Comparison of ENCODE assay signal across 11 cellular contexts in genomic region chr9:113155911-113156559, GRCh38. TPM values are rescaled to one million over a fixed set of nuclear protein-coding genes. Genes with fewer than 3 reads are reported as not detected.
DNase-seq lines count a peak whose midpoint lies in the region; ATAC-seq and TF ChIP-seq lines count a peak whose summit lies in the region.
"Had no signal": no experiment of that assay in that cellular context is flagged by ENCODE, and none has a peak within 500 bp of the region (broad histone marks: within the 10 kb centered on the region; RNA-seq: fewer than 3 reads in every experiment).

No MANE protein-coding gene starts in this region.

- DNase-seq in GM23338 (ENCODE audit: low spot score) (no peak), NCI-H187 treated with DMSO at 0.1 percent for 48 hours (lab: John Stamatoyannopoulos, UW) (no peak), HT-29 (ENCODE audit: low spot score) (no peak), SK-N-SH (no peak)
- peak; percentile 46 for DNase-seq in stimulated activated CD4-positive, alpha-beta T cell treated with anti-CD3 and anti-CD28 coated beads, Interleukin-4, amount 100 ng/mL, for 24 hours
- DNase-seq: H9, uterus had no signal

- no peak overlapping the region for H3K4me3 Mint-ChIP-seq in GM23338
- peak overlapping the region; percentile 2 for H3K4me3 Mint-ChIP-seq in T-helper 1 cell treated with Interleukin-12 subunit alpha and Interleukin-12 subunit beta and Interleukin-4 antibody, amounts not matched to agents 30 μg/mL and 1 μg/mL, for 36 hours
- H3K4me3 Mint-ChIP-seq: H9 had no signal

- TF ChIP-seq EP300 in SK-N-SH (IDR thresholded peaks at IDR 0.05; ENCODE audit: borderline replicate concordance in 1 of 2, low read depth in 1 of 2, low read length in 1 of 2): no peak

- H3K4me2 ChIP-seq in GM23338 (peak overlapping the region; percentile 48), SK-N-SH (no peak overlapping the region)

- POLR2A ChIA-PET in SK-N-SH (lab: Yijun Ruan, JAX): interaction anchor here (0.8 kb wide), 1 partner anchor 8 kb away, joined by 3 read pairs; no protein-coding TSS in a partner anchor

- H3K9me2 ChIP-seq in GM23338 (ENCODE audit: insufficient read depth) (no peaks in the 10 kb centered on the region; the same call in 1 of the 2 replicates), SK-N-SH (no peaks in the 10 kb centered on the region)

- H3K27me3 Mint-ChIP-seq in GM23338 (ENCODE audit: insufficient read depth, low read depth, poor library complexity): peaks cover 14% of the 10 kb centered on the region
- no peaks in the 10 kb centered on the region for H3K27me3 Mint-ChIP-seq in T-helper 1 cell treated with Interleukin-12 subunit alpha and Interleukin-12 subunit beta and Interleukin-4 antibody, amounts not matched to agents 30 μg/mL and 1 μg/mL, for 36 hours (ENCODE audit: low read depth)

- peak overlapping the region; percentile 25 for H3K27ac Mint-ChIP-seq in GM23338
- peak overlapping the region; percentile 60 for H3K27ac Mint-ChIP-seq in T-helper 1 cell treated with Interleukin-12 subunit alpha and Interleukin-12 subunit beta and Interleukin-4 antibody, amounts not matched to agents 30 μg/mL and 1 μg/mL, for 36 hours

- H3K4me3 ChIP-seq in GM23338 (no peak overlapping the region), SK-N-SH (ENCODE audit: low read depth in 2 of 2, low read length in 1 of 2) (no peak overlapping the region)
- H3K4me3 ChIP-seq: prostate gland, uterus had no signal

- H3K4me1 Mint-ChIP-seq in GM23338: peaks cover 45% of the 10 kb centered on the region
- peaks cover 33% of the 10 kb centered on the region for H3K4me1 Mint-ChIP-seq in T-helper 1 cell treated with Interleukin-12 subunit alpha and Interleukin-12 subunit beta and Interleukin-4 antibody, amounts not matched to agents 30 μg/mL and 1 μg/mL, for 36 hours (ENCODE audit: low read depth)

- no peaks in the 10 kb centered on the region; the same call in 1 of the 3 replicates for H3K36me3 Mint-ChIP-seq in GM23338 (ENCODE audit: low read depth)
- H3K36me3 Mint-ChIP-seq in T-helper 1 cell treated with Interleukin-12 subunit alpha and Interleukin-12 subunit beta and Interleukin-4 antibody, amounts not matched to agents 30 μg/mL and 1 μg/mL, for 36 hours (ENCODE audit: low read depth): peaks cover 17% of the 10 kb centered on the region

- 74% methylated on average over 7 of the region's 7 CpGs for WGBS in SK-N-SH (ENCODE audit: low lambda C conversion rate)

- H3K36me3 ChIP-seq in GM23338 (ENCODE audit: insufficient read depth): no peaks in the 10 kb centered on the region
- H3K36me3 ChIP-seq in SK-N-SH (replicated peaks in 1 of 2; ENCODE audit: control insufficient read depth in 1 of 2, insufficient read depth in 2 of 2, low read length in 1 of 2): peaks cover 3 to 10% of the 10 kb centered on the region in 2 experiments
- H3K36me3 ChIP-seq: prostate gland, uterus had no signal

- no peaks in the 10 kb centered on the region for H3K9me3 ChIP-seq in SK-N-SH
- H3K9me3 ChIP-seq: prostate gland, uterus had no signal

- no peak overlapping the region for H3K9ac ChIP-seq in SK-N-SH

- no peaks in the 10 kb centered on the region for H3K9me3 Mint-ChIP-seq in GM23338
- no peaks in the 10 kb centered on the region for H3K9me3 Mint-ChIP-seq in T-helper 1 cell treated with Interleukin-12 subunit alpha and Interleukin-12 subunit beta and Interleukin-4 antibody, amounts not matched to agents 30 μg/mL and 1 μg/mL, for 36 hours
- H3K9me3 Mint-ChIP-seq: H9 had no signal

- no peak for TF ChIP-seq RAD21 in SK-N-SH (IDR thresholded peaks at IDR 0.05; ENCODE audit: low read length)

- H2AFZ ChIP-seq in GM23338: no peak overlapping the region
- no peak overlapping the region for H2AFZ ChIP-seq in SK-N-SH (ENCODE audit: low read depth)

- no peaks in the 10 kb centered on the region for H3K79me2 ChIP-seq in GM23338 (replicated peaks; ENCODE audit: insufficient read depth)
- H3K79me2 ChIP-seq in SK-N-SH (ENCODE audit: insufficient read depth): no peaks in the 10 kb centered on the region

- H3F3A ChIP-seq in GM23338 (replicated peaks; ENCODE audit: low read depth) (no peaks in the 10 kb centered on the region), SK-N-SH (replicated peaks; ENCODE audit: insufficient read depth) (no peaks in the 10 kb centered on the region)

- CTCF ChIA-PET in SK-N-SH (lab: Yijun Ruan, JAX): interaction anchor here (2.1 to 2.3 kb wide), 2 partner anchors 18 to 44 kb away, joined by 7 to 9 read pairs; no protein-coding TSS in a partner anchor

- peaks cover 13% of the 10 kb centered on the region for H3K27me3 ChIP-seq in GM23338 (ENCODE audit: insufficient read depth)
- H3K27me3 ChIP-seq in SK-N-SH (ENCODE audit: insufficient read depth): no peaks in the 10 kb centered on the region
- H3K27me3 ChIP-seq: uterus had no signal

- TF ChIP-seq CTCF in GM23338 (conservative IDR thresholded peaks at IDR 0.05; ENCODE audit: low read depth in 2 of 2): no peak
- no peak for TF ChIP-seq CTCF in SK-N-SH (IDR thresholded peaks at IDR 0.05)

- H3K4me1 ChIP-seq in GM23338 (ENCODE audit: insufficient read depth): peaks cover 16% of the 10 kb centered on the region
- H3K4me1 ChIP-seq in SK-N-SH (ENCODE audit: control insufficient read depth in 1 of 2, insufficient read depth in 2 of 2, low read depth in 1 of 2, low read length in 1 of 2): peaks cover 0 to 4% of the 10 kb centered on the region in 2 experiments; a peak in 1 of 4 replicates
- H3K4me1 ChIP-seq: prostate gland, uterus had no signal

- H4K20me1 ChIP-seq in GM23338 (replicated peaks; ENCODE audit: insufficient read depth): no peaks in the 10 kb centered on the region
- H4K20me1 ChIP-seq in SK-N-SH (ENCODE audit: insufficient read depth): no peaks in the 10 kb centered on the region

- ATAC-seq in GM23338 (no peak), HG02870 (IDR thresholded peaks at IDR 0.05; ENCODE audit: unreplicated experiment) (no peak)

- H3K27ac ChIP-seq in GM23338 (ENCODE audit: low read depth) (no peak overlapping the region), cingulate gyrus (ENCODE audit: low read depth, low read length) (peak overlapping the region; percentile 10), SK-N-SH (ENCODE audit: low read depth in 2 of 2, low read length in 1 of 2) (no peak overlapping the region)
- H3K27ac ChIP-seq: prostate gland, uterus had no signal

TF ChIP-seq in GM23338, 12 proteins besides CTCF, POLR2A, EP300 and RAD21 (continues in another document):
- TF ChIP-seq ZNF331 (CRISPR knock-in tag; IDR thresholded peaks at IDR 0.05; ENCODE audit: low read depth): no peak
- no peak for TF ChIP-seq EZH2phosphoT487 (IDR thresholded peaks at IDR 0.05; ENCODE audit: unreplicated experiment)
- TF ChIP-seq NANOG (IDR thresholded peaks at IDR 0.05; ENCODE audit: borderline replicate concordance): no peak
- TF ChIP-seq ZNF114 (CRISPR knock-in tag; IDR thresholded peaks at IDR 0.05): no peak
- no peak for TF ChIP-seq ETS1 (IDR thresholded peaks at IDR 0.05)
- TF ChIP-seq JUNB (IDR thresholded peaks at IDR 0.05; ENCODE audit: unreplicated experiment): no peak
- TF ChIP-seq STAT1 (IDR thresholded peaks at IDR 0.05; ENCODE audit: unreplicated experiment): no peak
- no peak for TF ChIP-seq POLR2AphosphoS5 (IDR thresholded peaks at IDR 0.05; ENCODE audit: low read depth)
- TF ChIP-seq EZH2 (IDR thresholded peaks at IDR 0.05; ENCODE audit: low read depth, unreplicated experiment): no peak

TF ChIP-seq in SK-N-SH, 30 proteins besides CTCF, POLR2A, EP300 and RAD21 (continues in another document):
- no peak for TF ChIP-seq SMC3 (IDR thresholded peaks at IDR 0.05; ENCODE audit: low read depth, low read length)
- TF ChIP-seq USF1 (IDR thresholded peaks at IDR 0.05; ENCODE audit: borderline replicate concordance, low read depth): no peak
- no peak for TF ChIP-seq POLR2AphosphoS5 (IDR thresholded peaks at IDR 0.05; ENCODE audit: low read depth, low read length)
- TF ChIP-seq CHD2 (IDR thresholded peaks at IDR 0.05; ENCODE audit: low read length, partially characterized antibody): no peak
- no peak for TF ChIP-seq NRF1 (IDR thresholded peaks at IDR 0.05; ENCODE audit: low read depth, low read length)
- no peak for TF ChIP-seq GABPA (IDR thresholded peaks at IDR 0.05; ENCODE audit: low read depth)
- TF ChIP-seq MEF2A (IDR thresholded peaks at IDR 0.05; ENCODE audit: borderline replicate concordance, low read depth): no peak
- no peak for TF ChIP-seq FOXJ3 (CRISPR knock-in tag; IDR thresholded peaks at IDR 0.05)
- no peak for TF ChIP-seq TCF12 (IDR thresholded peaks at IDR 0.05)
- TF ChIP-seq TAF1 (IDR thresholded peaks at IDR 0.05; ENCODE audit: borderline replicate concordance, low read depth, low read length): no peak
- TF ChIP-seq TEAD4 (IDR thresholded peaks at IDR 0.05; ENCODE audit: borderline replicate concordance, insufficient read depth): no peak
- TF ChIP-seq RXRA (IDR thresholded peaks at IDR 0.05; ENCODE audit: borderline replicate concordance, low read depth): no peak
- no peak for TF ChIP-seq NFIC (IDR thresholded peaks at IDR 0.05; ENCODE audit: borderline replicate concordance)
- no peak for TF ChIP-seq ELF1 (IDR thresholded peaks at IDR 0.05)
- TF ChIP-seq MXI1 (IDR thresholded peaks at IDR 0.05; ENCODE audit: low read depth, low read length): no peak
- no peak for TF ChIP-seq YY1 (IDR thresholded peaks at IDR 0.05; ENCODE audit: low read depth)
- no peak for TF ChIP-seq USF2 (IDR thresholded peaks at IDR 0.05; ENCODE audit: borderline replicate concordance, low read depth, low read length)
- TF ChIP-seq FOSL2 (IDR thresholded peaks at IDR 0.05; ENCODE audit: borderline replicate concordance, low read depth): no peak
- TF ChIP-seq RFX5 (IDR thresholded peaks at IDR 0.05; ENCODE audit: low read length): no peak

RNA-seq across cellular contexts. Expression of gene SLC31A2, which starts 5.2 kb away (rescaled TPM):
- 1.3 and 3.8 TPM in 2 replicates for total RNA-seq in GM23338 (2014; rRNA removed; shearing (Covaris generic))
- polyA plus RNA-seq in GM23338 (2016; fragmentation: Nextera tagmentation; extraction: Ambion mirVana) (1.4 and 1.8 TPM in 2 replicates), SK-N-SH (2012; rRNA removed) (6.4 and 8.5 TPM in 2 replicates)
- 1.8 and 3.4 TPM in 2 replicates for total RNA-seq in HT-29 (2014; rRNA removed; shearing (Covaris generic))
- polyA plus RNA-seq in SK-N-SH (2012; cell fraction: cytosol; rRNA removed): 5.6 and 6.6 TPM in 2 replicates
- polyA plus RNA-seq in SK-N-SH (2012; cell fraction: nucleus; rRNA removed): 3.4 and 4.2 TPM in 2 replicates
